Comparison of ENCODE assay signal across 13 cellular contexts in the genomic region with DNA sequence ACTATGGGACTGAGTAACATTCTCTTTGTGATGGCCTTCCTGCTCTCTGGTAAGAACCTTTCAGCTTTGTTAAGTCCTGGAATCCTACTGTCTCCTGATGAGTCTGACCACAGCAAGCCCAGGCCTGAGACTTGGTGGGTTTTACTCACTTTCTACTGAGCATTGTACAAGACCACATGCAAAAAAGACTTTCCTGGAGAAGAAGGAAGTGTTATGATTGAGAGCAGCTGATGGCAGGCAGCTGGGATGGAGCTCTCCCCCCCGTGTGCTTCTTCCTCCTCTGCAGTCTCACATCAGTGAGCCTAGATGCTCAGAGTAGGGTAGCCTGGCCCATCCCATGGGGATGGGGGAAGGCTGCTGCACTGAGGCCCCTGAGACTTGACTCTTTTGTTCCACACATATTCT. TPM values are rescaled to one million over a fixed set of nuclear protein-coding genes. Genes with fewer than 3 reads are reported as not detected.
A peak's percentile ranks its signal among the peaks of the same experiment; 100 is the strongest.
DNase-seq lines count a peak whose midpoint lies in the region; ATAC-seq, FAIRE-seq and TF ChIP-seq lines count a peak whose summit lies in the region.
"Had no signal": no experiment of that assay in that cellular context is flagged by ENCODE, and none has a peak within 500 bp of the region (broad histone marks: within the 10 kb centered on the region; RNA-seq: fewer than 3 reads in every experiment).

No MANE protein-coding gene starts in this region.

- TF ChIP-seq EP300 in H1 (IDR thresholded peaks at IDR 0.05; ENCODE audit: borderline replicate concordance in 1 of 2, low read depth in 2 of 2, low read length in 2 of 2) = no peak

- H3K79me2 ChIP-seq in H1 (ENCODE audit: control insufficient read depth in 1 of 2, insufficient read depth in 2 of 2, low read length in 2 of 2) = no peaks in the 10 kb centered on the region

- H2AK5ac ChIP-seq in H1 (ENCODE audit: low read depth, low read length) = no peak overlapping the region

- H2BK120ac ChIP-seq in H1 (replicated peaks; ENCODE audit: low read depth, low read length) = no peak overlapping the region

- H4K91ac ChIP-seq in H1 (replicated peaks; ENCODE audit: insufficient read length, low read length) = no peak overlapping the region

- POLR2A ChIA-PET in H1 (lab: Charles Lee; ENCODE audit: partially characterized antibody) = no interaction called here
- POLR2A ChIA-PET in WTC11 (lab: Charles Lee) = no interaction called here

- no peak overlapping the region for H2BK15ac ChIP-seq in H1 (ENCODE audit: low read length)

- no peak overlapping the region for H3K18ac ChIP-seq in H1 (ENCODE audit: extremely low read depth, low read length)

- no peak overlapping the region for H3K27ac ChIP-seq in H1 (ENCODE audit: low read depth, low read length)
- H3K27ac ChIP-seq: HL-60 had no signal

- CTCF ChIA-PET in H1 (lab: Charles Lee; ENCODE audit: partially characterized antibody) = interaction anchor here (0.7 to 1.5 kb wide), 3 partner anchors 10 to 258 kb away, joined by 3 to 4 read pairs (median 3); no protein-coding TSS in a partner anchor
- CTCF ChIA-PET in WTC11 (lab: Charles Lee) = no interaction called here

- ATAC-seq in GM18505 (IDR thresholded peaks at IDR 0.05; ENCODE audit: unreplicated experiment) (peak; percentile 40), GM21423 (IDR thresholded peaks at IDR 0.05; ENCODE audit: unreplicated experiment) (peak; percentile 43), HG03442 (IDR thresholded peaks at IDR 0.05; ENCODE audit: unreplicated experiment) (peak; percentile 46), WTC11 (no peak)

- H3K56ac ChIP-seq in H1 (replicated peaks; ENCODE audit: insufficient read length, low read depth, low read length) = no peak overlapping the region

- no peak for TF ChIP-seq POLR2A in GM18505 (IDR thresholded peaks at IDR 0.05; ENCODE audit: borderline replicate concordance, extremely low read depth, insufficient read depth, insufficient read length)
- TF ChIP-seq POLR2A in H1 (IDR thresholded peaks at IDR 0.05; ENCODE audit: control extremely low read depth in 1 of 2, low read depth in 2 of 2, low read length in 2 of 2) = no peak

- no peak overlapping the region for H3K4me2 ChIP-seq in H1 (ENCODE audit: insufficient read depth in 1 of 2, low read depth in 2 of 2, low read length in 2 of 2)

- H4K20me1 ChIP-seq in H1 (replicated peaks in 1 of 2; ENCODE audit: control insufficient read depth in 1 of 2, insufficient read depth in 2 of 2, low read length in 2 of 2) = no peaks in the 10 kb centered on the region

- no peak overlapping the region for H3K4me3 ChIP-seq in H1 (ENCODE audit: extremely low read depth in 1 of 4, insufficient read depth in 2 of 4, low read depth in 3 of 4, low read length in 4 of 4)

- whole genome bisulfite sequencing in H1 (ENCODE audit: extremely low coverage in 1 of 2, insufficient coverage in 1 of 2, insufficient read length in 1 of 2, insufficient replicate concordance in 2 of 2, low coverage in 1 of 2, low lambda C conversion rate in 2 of 2, missing lambda C conversion rate in 1 of 2), 2 experiments = 86% methylated on average over 1 of the region's 1 CpG; no CpG with 5 or more reads in 1 of the 2 experiments

- no peak overlapping the region for H3K23ac ChIP-seq in H1 (ENCODE audit: insufficient read length)

- H3K27me3 ChIP-seq in H1 (replicated peaks in 1 of 4; ENCODE audit: control insufficient read depth in 3 of 4, extremely low read depth in 1 of 4, insufficient read depth in 3 of 4, low read length in 3 of 4) = no peaks in the 10 kb centered on the region

- no peaks in the 10 kb centered on the region for H3K27me3 Mint-ChIP-seq in WTC11 (ENCODE audit: low read depth)

- H3K23me2 ChIP-seq in H1 (ENCODE audit: low read depth, low read length) = no peaks in the 10 kb centered on the region

- TF ChIP-seq CTCF in H1 (IDR thresholded peaks at IDR 0.05; ENCODE audit: control extremely low read depth in 1 of 3, insufficient read depth in 1 of 3, low read depth in 1 of 3, low read length in 3 of 3) = no peak
- no peak for TF ChIP-seq CTCF in WTC11 (IDR thresholded peaks at IDR 0.05)

- no peak overlapping the region for H3K27ac Mint-ChIP-seq in WTC11

- no peak overlapping the region for H2BK12ac ChIP-seq in H1 (ENCODE audit: low read depth, low read length)

- no peak overlapping the region for H3K14ac ChIP-seq in H1 (ENCODE audit: insufficient read length)

- H3K9me3 ChIP-seq in H1 (ENCODE audit: insufficient read depth in 2 of 2, low read depth in 1 of 2, low read length in 1 of 2) = no peaks in the 10 kb centered on the region

- H3K4ac ChIP-seq in H1 (replicated peaks; ENCODE audit: insufficient read length, low read depth, low read length) = no peak overlapping the region

- TF ChIP-seq RAD21 in H1 (IDR thresholded peaks at IDR 0.05 in 1 of 2, conservative IDR thresholded peaks at IDR 0.05 in 1 of 2; ENCODE audit: low read depth in 2 of 2, low read length in 2 of 2) = no peak

- no peak for DNase-seq in H1 (ENCODE audit: low read depth in 1 of 2, low spot score in 2 of 2)
- no peak for DNase-seq in NCI-H82 (lab: John Stamatoyannopoulos, UW)
- no peak for DNase-seq in HCEC 1CT
- DNase-seq in WTC11 (ENCODE audit: low spot score) = no peak
- no peak for DNase-seq in NCI-H510A (lab: John Stamatoyannopoulos, UW)
- DNase-seq: NCI-H510A treated with DMSO at 0.1 percent for 48 hours; stimulated activated naive CD4-positive, alpha-beta T cell treated with Interleukin-2 at 50 U/mL for 16 hours had no signal

- H3K36me3 Mint-ChIP-seq in WTC11 = no peaks in the 10 kb centered on the region

- no peaks in the 10 kb centered on the region for H3K79me1 ChIP-seq in H1 (ENCODE audit: low read depth, low read length)

- H3K4me1 Mint-ChIP-seq in WTC11 = no peaks in the 10 kb centered on the region

- peak overlapping the region; percentile 18; the same call in 1 of the 2 replicates for H2AFZ ChIP-seq in H1 (ENCODE audit: low read length)

- no peak overlapping the region for H3K9ac ChIP-seq in H1 (replicated peaks in 1 of 4; ENCODE audit: extremely low read depth in 1 of 4, low read depth in 3 of 4, low read length in 3 of 4)

- H4K5ac ChIP-seq in H1 (ENCODE audit: insufficient read length, low read depth, low read length) = no peak overlapping the region

- peaks cover 5% of the 10 kb centered on the region for H3K9me3 Mint-ChIP-seq in WTC11

- H2BK5ac ChIP-seq in H1 (ENCODE audit: low read depth, low read length) = no peak overlapping the region

- no peaks in the 10 kb centered on the region for H3K4me1 ChIP-seq in H1 (replicated peaks in 1 of 4; ENCODE audit: control insufficient read depth in 3 of 4, insufficient read depth in 4 of 4, low read length in 3 of 4)

- no peak for FAIRE-seq in H1 (lab: Jason Lieb, UNC)
- FAIRE-seq: G401.6 had no signal

- H3K36me3 ChIP-seq in H1 (ENCODE audit: control insufficient read depth in 2 of 4, insufficient read depth in 4 of 4, low read length in 3 of 4) = no peaks in the 10 kb centered on the region

- H3K4me3 Mint-ChIP-seq in WTC11 = no peak overlapping the region

- H4K8ac ChIP-seq in H1 (ENCODE audit: extremely low read depth, insufficient read depth, low read length) = no peak overlapping the region

- H2BK20ac ChIP-seq in H1 (ENCODE audit: low read length) = no peak overlapping the region

TF ChIP-seq in H1, 55 proteins besides CTCF, POLR2A, EP300 and RAD21:
- TF ChIP-seq GABPA (IDR thresholded peaks at IDR 0.05; ENCODE audit: borderline replicate concordance, insufficient read depth, low read length) = no peak

TF ChIP-seq in WTC11, 78 proteins besides CTCF, POLR2A, EP300 and RAD21 (continues in another document):
- TF ChIP-seq NR3C1 (CRISPR knock-in tag; conservative IDR thresholded peaks at IDR 0.05; ENCODE audit: low read depth) (no peak), ZNF263 (CRISPR knock-in tag; IDR thresholded peaks at IDR 0.05; ENCODE audit: low read depth) (no peak)
- TF ChIP-seq, protein P1, sequence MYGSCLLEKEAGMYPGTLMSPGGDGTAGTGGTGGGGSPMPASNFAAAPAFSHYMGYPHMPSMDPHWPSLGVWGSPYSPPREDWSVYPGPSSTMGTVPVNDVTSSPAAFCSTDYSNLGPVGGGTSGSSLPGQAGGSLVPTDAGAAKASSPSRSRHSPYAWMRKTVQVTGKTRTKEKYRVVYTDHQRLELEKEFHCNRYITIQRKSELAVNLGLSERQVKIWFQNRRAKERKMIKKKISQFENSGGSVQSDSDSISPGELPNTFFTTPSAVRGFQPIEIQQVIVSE (CRISPR knock-in tag; IDR thresholded peaks at IDR 0.05; ENCODE audit: borderline replicate concordance) = no peak

RNA-seq across cellular contexts. Expression of a gene that starts 36.4 kb away (rescaled TPM):
- 0.30 and 0.40 TPM in 2 replicates for total RNA-seq in H1 (2021; fragmentation: NEBNext Ultra II Directional; extraction: Animal tissue kit (Norgen Biotek cat#: 25700))
- polyA plus RNA-seq in H1 (2011; rRNA removed) = 0.11 and 0.12 TPM in 2 replicates
- 0.09 TPM for polyA plus RNA-seq in H1 (2011; cell fraction: cytosol; rRNA removed)
- 0.13 TPM for polyA plus RNA-seq in H1 (2011; cell fraction: nucleus; rRNA removed)
- polyA plus RNA-seq in H1 (2012, experiment 1 of 2) = 0.11 to 0.16 TPM (median 0.14 TPM) in 3 of 4 replicates, not detected in the other
- polyA plus RNA-seq in H1 (2012, experiment 2 of 2) = not detected
- polyA plus RNA-seq in H1 (2013, experiment 1 of 2) = 0.59 TPM
- 0.40 TPM for polyA plus RNA-seq in H1 (2013, experiment 2 of 2)
- polyA minus RNA-seq in H1 (2011; rRNA and poly(A)+ RNA removed) = 0.63 TPM in 1 of 2 replicates, not detected in the other
- not detected for polyA minus RNA-seq in H1 (2011; cell fraction: cytosol; rRNA and poly(A)+ RNA removed)
- polyA minus RNA-seq in H1 (2011; cell fraction: nucleus; rRNA and poly(A)+ RNA removed) = not detected
- total RNA-seq in WTC11 (2021) = 0.25 to 0.61 TPM (median 0.30 TPM) in 3 replicates
- total RNA-seq: chondrocyte had no signal
